ENCODE assay signal across 10 cellular contexts in the genomic region with DNA sequence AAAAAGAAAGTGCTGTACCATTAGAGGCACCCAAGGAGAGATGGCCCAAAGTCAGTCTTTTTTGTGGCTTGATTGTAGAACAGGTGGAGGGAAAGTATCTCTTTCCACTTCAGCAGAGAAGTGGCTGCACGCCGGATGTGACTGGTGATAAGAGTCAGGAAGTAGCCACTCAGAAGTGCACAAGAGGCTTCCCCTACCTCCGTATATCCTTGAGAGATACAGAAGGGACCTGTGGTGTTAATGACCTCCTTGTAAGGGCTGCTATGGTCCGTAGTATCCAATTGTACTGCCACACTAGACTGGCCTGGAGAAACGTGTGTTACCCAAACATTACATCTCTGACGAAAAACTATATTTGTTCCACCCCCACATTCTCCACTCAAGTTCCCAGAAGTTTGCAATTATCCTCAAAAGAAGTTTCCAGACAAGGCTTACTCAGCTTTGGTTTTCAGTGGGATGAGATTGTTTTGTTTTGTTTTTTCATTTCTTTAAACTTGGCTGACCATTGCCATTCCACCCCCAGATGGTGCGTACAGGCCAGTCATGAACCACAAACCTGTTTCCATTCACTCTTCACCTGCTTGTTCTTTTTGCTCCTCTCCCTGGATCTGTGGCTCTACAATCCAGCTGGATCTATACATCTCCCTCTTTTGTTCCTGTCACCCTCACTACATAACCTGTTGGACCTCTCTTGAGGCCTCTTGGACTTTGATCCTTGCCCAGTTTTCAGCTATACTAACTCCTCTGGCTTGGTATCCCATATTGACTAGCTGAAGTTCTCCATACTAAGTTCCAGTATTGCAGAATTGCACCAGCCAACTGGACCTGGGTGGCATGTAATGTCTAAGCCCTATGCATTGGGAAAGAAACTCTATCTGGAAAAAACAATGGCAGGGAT. TPM values are rescaled to one million over a fixed set of nuclear protein-coding genes. Genes with fewer than 3 reads are reported as not detected.
DNase-seq lines count a peak whose midpoint lies in the region; ATAC-seq and TF ChIP-seq lines count a peak whose summit lies in the region.
"Had no signal": no experiment of that assay in that cellular context is flagged by ENCODE, and none has a peak within 500 bp of the region (broad histone marks: within the 10 kb centered on the region; RNA-seq: fewer than 3 reads in every experiment).

No MANE protein-coding gene starts in this region.

- no peak overlapping the region for H3K27ac ChIP-seq in gastroesophageal sphincter
- H3K27ac ChIP-seq in Karpas-422 (ENCODE audit: low read length): no peak overlapping the region
- H3K27ac ChIP-seq in SJCRH30: no peak overlapping the region
- H3K27ac ChIP-seq: SJSA1 had no signal

- H2AFZ ChIP-seq in Karpas-422 (ENCODE audit: low read length): no peak overlapping the region

- H3K27me3 ChIP-seq in gastroesophageal sphincter (peaks cover 6% of the 10 kb centered on the region), Karpas-422 (ENCODE audit: low read length) (no peaks in the 10 kb centered on the region), SJCRH30 (no peaks in the 10 kb centered on the region)

- no peak for TF ChIP-seq POLR2A in gastroesophageal sphincter (IDR thresholded peaks at IDR 0.05)

- H3K9me3 Mint-ChIP-seq in activated CD4-positive, alpha-beta memory T cell treated with anti-CD3 and anti-CD28 coated beads for 36 hours: no peaks in the 10 kb centered on the region

- ATAC-seq in HG02852 (IDR thresholded peaks at IDR 0.05; ENCODE audit: unreplicated experiment) (peak; percentile 45), gastroesophageal sphincter (no peak)

- H3K27me3 Mint-ChIP-seq in activated CD4-positive, alpha-beta memory T cell treated with anti-CD3 and anti-CD28 coated beads for 36 hours: no peaks in the 10 kb centered on the region

- H4K20me1 ChIP-seq in Karpas-422 (ENCODE audit: insufficient read depth, low read depth, low read length): no peaks in the 10 kb centered on the region

- H3K36me3 ChIP-seq in gastroesophageal sphincter (no peaks in the 10 kb centered on the region), Karpas-422 (ENCODE audit: insufficient read depth, low read length) (no peaks in the 10 kb centered on the region), SJCRH30 (no peaks in the 10 kb centered on the region)
- H3K36me3 ChIP-seq: SJSA1 had no signal

- TF ChIP-seq CTCF in gastroesophageal sphincter (IDR thresholded peaks at IDR 0.05): no peak

- H3K9me3 ChIP-seq in gastroesophageal sphincter (no peaks in the 10 kb centered on the region), Karpas-422 (ENCODE audit: low read length) (no peaks in the 10 kb centered on the region), SJCRH30 (replicated peaks) (no peaks in the 10 kb centered on the region)
- H3K9me3 ChIP-seq: SJSA1 had no signal

- POLR2A ChIA-PET in activated CD4-positive, alpha-beta memory T cell treated with anti-CD3 and anti-CD28 coated beads for 36 hours (lab: Charles Lee): no interaction called here

- H3K4me3 Mint-ChIP-seq in activated CD4-positive, alpha-beta memory T cell treated with anti-CD3 and anti-CD28 coated beads for 36 hours: no peak overlapping the region

- H3K79me2 ChIP-seq in Karpas-422 (ENCODE audit: low read length): no peaks in the 10 kb centered on the region

- no peaks in the 10 kb centered on the region for H3K36me3 Mint-ChIP-seq in activated CD4-positive, alpha-beta memory T cell treated with anti-CD3 and anti-CD28 coated beads for 36 hours

- no peak for TF ChIP-seq EP300 in gastroesophageal sphincter (IDR thresholded peaks at IDR 0.05)

- peak; percentile 69 for DNase-seq in GM03348 (ENCODE audit: low spot score)
- peak; percentile 57 for DNase-seq in activated CD4-positive, alpha-beta memory T cell treated with anti-CD3 and anti-CD28 coated beads for 36 hours
- DNase-seq in mucosa of gallbladder (ENCODE audit: low spot score): peak; percentile 64
- DNase-seq in HuH-7 (ENCODE audit: low spot score): no peak
- DNase-seq in Karpas-422: no peak
- DNase-seq in SJCRH30: no peak
- DNase-seq: NCI-H526 had no signal

- no peak overlapping the region for H3K9ac ChIP-seq in Karpas-422 (ENCODE audit: low read length)

- intact Hi-C loops in activated CD4-positive, alpha-beta memory T cell treated with anti-CD3 and anti-CD28 coated beads for 36 hours (cut with micrococcal nuclease): loop anchor here (1.0 to 2.0 kb wide), 2 partner anchors 8 to 13 kb away; no protein-coding TSS in a partner anchor

- H3K27ac Mint-ChIP-seq in activated CD4-positive, alpha-beta memory T cell treated with anti-CD3 and anti-CD28 coated beads for 36 hours: no peak overlapping the region

- no peak overlapping the region for H3K4me2 ChIP-seq in Karpas-422 (ENCODE audit: low read depth, low read length, poor library complexity, severe bottlenecking)

- CTCF ChIA-PET in activated CD4-positive, alpha-beta memory T cell treated with anti-CD3 and anti-CD28 coated beads for 36 hours (lab: Charles Lee): interaction anchor here (0.9 to 1.1 kb wide), 2 partner anchors 20 to 24 kb away, joined by 3 to 4 read pairs; no protein-coding TSS in a partner anchor

- H3K4me1 ChIP-seq in gastroesophageal sphincter (no peaks in the 10 kb centered on the region), Karpas-422 (ENCODE audit: low read length) (no peaks in the 10 kb centered on the region), SJCRH30 (no peaks in the 10 kb centered on the region)
- H3K4me1 ChIP-seq: SJSA1 had no signal

- H3K4me3 ChIP-seq in gastroesophageal sphincter (no peak overlapping the region), Karpas-422 (ENCODE audit: low read length) (no peak overlapping the region), SJCRH30 (no peak overlapping the region)
- H3K4me3 ChIP-seq: SJSA1 had no signal

- 65 to 81% methylated on average over 3 to 7 of the region's 7 CpGs for WGBS in gastroesophageal sphincter (ENCODE audit: low coverage in 1 of 2), 2 donors

- H3K4me1 Mint-ChIP-seq in activated CD4-positive, alpha-beta memory T cell treated with anti-CD3 and anti-CD28 coated beads for 36 hours (ENCODE audit: low read depth): peaks cover 21% of the 10 kb centered on the region

- H3K9me2 ChIP-seq in Karpas-422 (replicated peaks; ENCODE audit: insufficient read depth, low read length): no peaks in the 10 kb centered on the region

RNA-seq across cellular contexts. Expression of a gene that starts 20.7 kb away (rescaled TPM):
- total RNA-seq in activated CD4-positive, alpha-beta memory T cell treated with anti-CD3 and anti-CD28 coated beads for 36 hours: 10 to 100 TPM; 40.3 to 40.6 TPM
- total RNA-seq in mucosa of gallbladder (72.6 TPM), gastroesophageal sphincter (10 to 100 TPM; 34.5 to 64.9 (median 52.0) TPM)
- total RNA-seq in Karpas-422 (2014; rRNA removed; shearing (Covaris generic); ENCODE audit: low replicate concordance): 40.9 and 90.3 TPM in 2 replicates
- total RNA-seq in SJCRH30 (2014; rRNA removed; shearing (Covaris generic)): 64.8 and 79.9 TPM in 2 replicates

Comparison
In these comparisons a context has a peak if more than half of its experiments do, and no peak if none do; other contexts are left out.
1. DNase-seq: peak in GM03348 (single experiment), activated CD4-positive, alpha-beta memory T cell treated with anti-CD3 and anti-CD28 coated beads for 36 hours (single experiment) and mucosa of gallbladder (single experiment); none in HuH-7 (single experiment), Karpas-422 (single experiment) and SJCRH30 (0 of 2).